Comparison of ENCODE assay signal across 25 cellular contexts in the genomic region with DNA sequence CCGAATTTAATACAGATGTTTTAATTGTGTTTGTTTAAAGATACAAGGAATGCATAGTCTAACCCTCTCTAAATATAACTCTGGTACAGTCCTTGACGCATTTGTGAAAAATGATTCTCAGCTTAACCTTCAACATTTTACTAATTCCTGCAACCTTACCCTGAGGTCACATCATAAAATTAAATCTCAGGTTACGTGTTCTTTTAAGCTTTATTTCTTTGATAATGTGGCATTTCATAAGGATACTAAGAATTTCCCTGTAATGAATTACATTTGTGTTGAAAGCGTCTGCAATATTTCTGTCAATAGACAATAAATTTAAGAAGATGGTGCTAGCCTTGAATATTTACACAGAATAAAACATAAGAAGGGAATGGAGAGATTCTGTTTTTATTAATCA.
"Had no signal": no experiment of that assay in that cellular context is flagged by ENCODE, and none has a peak within 500 bp of the region (broad histone marks: within the 10 kb centered on the region; RNA-seq: fewer than 3 reads in every experiment).

No MANE protein-coding gene starts in this region.

- H3K27me3 ChIP-seq: brain microvascular endothelial cell, cardiac muscle cell had no signal

- H3K9ac ChIP-seq: KMS-11 had no signal

- DNase-seq: activated B cell treated with CpG ODN at 0.5 μM for 24 hours; activated CD4-positive, alpha-beta memory T cell treated with anti-CD3 and anti-CD28 coated beads for 36 hours; activated CD4-positive, alpha-beta T cell treated with anti-CD3 and anti-CD28 coated beads, Interleukin-2, amount 10 ng/mL, durations not matched to agents 7 days and 5 days; activated CD8-positive, alpha-beta memory T cell treated with anti-CD3 and anti-CD28 coated beads for 24 hours; activated effector memory CD4-positive, alpha-beta T cell treated with anti-CD3 and anti-CD28 coated beads, Interleukin-2, amount 50 U/mL, for 16 hours; activated naive CD4-positive, alpha-beta T cell treated with Interleukin-2 at 50 U/mL for 16 hours; activated T-cell treated with anti-CD3 and anti-CD28 coated beads, Interleukin-2, amount 50 U/mL, for 4 hours; brain microvascular endothelial cell; cerebellar nuclear complex; MV-4-11; NCI-H1092 treated with DMSO at 0.1 percent for 48 hours; NCI-H1417 treated with DMSO at 0.1 percent for 48 hours; NCI-H1694 treated with DMSO at 0.1 percent for 48 hours; NCI-H2029 treated with DMSO at 0.1 percent for 48 hours; NCI-H226; NCI-H510A; NCI-H526 treated with DMSO at 0.1 percent for 48 hours; NCI-H82; RPMI8226; T-cell; T-helper 2 cell; T1000 had no signal

- H3K4me3 ChIP-seq: cardiac muscle cell, SK-N-MC had no signal

- H3K4me2 ChIP-seq: KMS-11 had no signal

- H3K27ac ChIP-seq: brain microvascular endothelial cell, cardiac muscle cell, KMS-11, SK-N-MC had no signal

- H3K36me3 ChIP-seq: brain microvascular endothelial cell, cardiac muscle cell had no signal
